ENCODE assay signal across 8 cellular contexts in genomic region chr4:140427919-140428471, GRCh38. TPM values are rescaled to one million over a fixed set of nuclear protein-coding genes. Genes with fewer than 3 reads are reported as not detected.
DNase-seq lines count a peak whose midpoint lies in the region; ATAC-seq and TF ChIP-seq lines count a peak whose summit lies in the region.

No MANE protein-coding gene starts in this region.

- peaks cover 40 to 42% of the 10 kb centered on the region in 2 donors for H3K27me3 Mint-ChIP-seq in CD4-positive, alpha-beta memory T cell
- H3K27me3 Mint-ChIP-seq in central memory CD8-positive, alpha-beta T cell, result peaks cover 89% of the 10 kb centered on the region
- peaks cover 49 to 57% (median 55%) of the 10 kb centered on the region in 3 donors for H3K27me3 Mint-ChIP-seq in naive B cell

- POLR2A ChIA-PET in CD4-positive, alpha-beta memory T cell (lab: Charles Lee; ENCODE audit: partially characterized antibody), result no interaction called here

- no peak overlapping the region for H3K4me3 ChIP-seq in CD4-positive, alpha-beta memory T cell (ENCODE audit: low read length in 2 of 2)
- peak overlapping the region; percentile 69 for H3K4me3 ChIP-seq in MG63

- no peaks in the 10 kb centered on the region for H3K9me3 ChIP-seq in CD4-positive, alpha-beta memory T cell (ENCODE audit: control insufficient read depth in 1 of 2, low read length in 2 of 2)
- no peaks in the 10 kb centered on the region for H3K9me3 ChIP-seq in MG63

- in situ Hi-C loops in GM13976 (cut with MboI; ENCODE audit: low sequenced_read_pairs, unreplicated experiment), result no loop called here

- no peaks in the 10 kb centered on the region for H3K36me3 ChIP-seq in CD4-positive, alpha-beta memory T cell (ENCODE audit: insufficient read depth, low read length)
- no peaks in the 10 kb centered on the region for H3K36me3 ChIP-seq in MG63

- peaks cover 4 to 13% (median 6%) of the 10 kb centered on the region in 4 donors for H3K4me1 Mint-ChIP-seq in CD4-positive, alpha-beta memory T cell
- H3K4me1 Mint-ChIP-seq in central memory CD8-positive, alpha-beta T cell, result peaks cover 6% of the 10 kb centered on the region
- H3K4me1 Mint-ChIP-seq in naive B cell, result peaks cover 5 to 19% (median 13%) of the 10 kb centered on the region in 3 donors

- H3K27me3 ChIP-seq in CD4-positive, alpha-beta memory T cell (ENCODE audit: insufficient read depth, low read length), result peaks cover 8% of the 10 kb centered on the region
- H3K27me3 ChIP-seq in MG63, result no peaks in the 10 kb centered on the region

- no peaks in the 10 kb centered on the region for H3K9me3 Mint-ChIP-seq in CD4-positive, alpha-beta memory T cell
- no peaks in the 10 kb centered on the region for H3K9me3 Mint-ChIP-seq in central memory CD8-positive, alpha-beta T cell
- no peaks in the 10 kb centered on the region for H3K9me3 Mint-ChIP-seq in naive B cell

- CTCF ChIA-PET in CD4-positive, alpha-beta memory T cell (lab: Charles Lee; ENCODE audit: partially characterized antibody), result interaction anchor here (0.6 to 1.1 kb wide), 2 partner anchors 68 to 1559 kb away, joined by 3 to 5 read pairs; no protein-coding TSS in a partner anchor

- H3K36me3 Mint-ChIP-seq in CD4-positive, alpha-beta memory T cell, result no peaks in the 10 kb centered on the region
- no peaks in the 10 kb centered on the region for H3K36me3 Mint-ChIP-seq in central memory CD8-positive, alpha-beta T cell (ENCODE audit: insufficient read depth)
- H3K36me3 Mint-ChIP-seq in naive B cell, result peaks cover 0 to 6% of the 10 kb centered on the region in 2 donors

- no peak for ATAC-seq in central memory CD8-positive, alpha-beta T cell (replicated peaks; ENCODE audit: extremely low read depth, poor library complexity, severe bottlenecking)
- ATAC-seq in naive B cell (ENCODE audit: low read depth in 2 of 2), result no peak
- ATAC-seq in HG02840 (IDR thresholded peaks at IDR 0.05; ENCODE audit: low FRiP score, unreplicated experiment), result no peak
- no peak for ATAC-seq in HG02623 (IDR thresholded peaks at IDR 0.05; ENCODE audit: unreplicated experiment)

- peak overlapping the region; percentile 70 to 85 (median 78) for H3K4me3 Mint-ChIP-seq in CD4-positive, alpha-beta memory T cell
- peak overlapping the region; percentile 78 for H3K4me3 Mint-ChIP-seq in central memory CD8-positive, alpha-beta T cell
- H3K4me3 Mint-ChIP-seq in naive B cell, result peak overlapping the region; percentile 82 to 93 (median 88)

- H3K27ac ChIP-seq in CD4-positive, alpha-beta memory T cell (ENCODE audit: low read depth, low read length), result no peak overlapping the region
- H3K27ac ChIP-seq in substantia nigra (ENCODE audit: low read depth, low read length, poor library complexity, severe bottlenecking), result no peak overlapping the region

- DNase-seq in CD4-positive, alpha-beta memory T cell, result no peak
- DNase-seq in MG63, result no peak
- DNase-seq in central memory CD8-positive, alpha-beta T cell (ENCODE audit: low spot score in 2 of 2), result no peak
- DNase-seq in naive B cell, result no peak
- DNase-seq in GM13976 (ENCODE audit: low spot score), result no peak
- no peak for DNase-seq in substantia nigra (lab: John Stamatoyannopoulos, UW)

- H3K4me1 ChIP-seq in CD4-positive, alpha-beta memory T cell (ENCODE audit: insufficient read depth, low read length), result no peaks in the 10 kb centered on the region

- no peak for TF ChIP-seq CTCF in GM13976 (IDR thresholded peaks at IDR 0.05; ENCODE audit: borderline replicate concordance, control extremely low read depth, extremely low read depth, insufficient read depth, missing control alignments)

- intact Hi-C loops in CD4-positive, alpha-beta memory T cell (cut with micrococcal nuclease), result no loop called here

- no peak overlapping the region for H3K27ac Mint-ChIP-seq in CD4-positive, alpha-beta memory T cell
- H3K27ac Mint-ChIP-seq in central memory CD8-positive, alpha-beta T cell (ENCODE audit: low read depth), result no peak overlapping the region
- H3K27ac Mint-ChIP-seq in naive B cell, result no peak overlapping the region

RNA-seq across cellular contexts. Expression of gene CLGN, which starts 0.5 kb away (rescaled TPM):
- not detected for total RNA-seq in CD4-positive, alpha-beta memory T cell
- not detected for polyA plus RNA-seq in CD4-positive, alpha-beta memory T cell
- 4.3 and 18.1 TPM in 2 replicates for total RNA-seq in MG63 (2014; rRNA removed; shearing (Covaris generic); ENCODE audit: low replicate concordance)
- under 1 TPM in 1 of 6 donors, not detected in 5; 0.20 TPM for polyA plus RNA-seq in naive B cell (ENCODE audit: low read depth in 6 of 6)

RNA-seq across cellular contexts. Expression of gene SCOC, which starts 54.5 kb away (rescaled TPM):
- 10 to 100 TPM; 21.8 to 22.8 TPM for total RNA-seq in CD4-positive, alpha-beta memory T cell
- polyA plus RNA-seq in CD4-positive, alpha-beta memory T cell, result 10 to 100 TPM; 31.1 to 63.7 TPM
- total RNA-seq in MG63 (2014; rRNA removed; shearing (Covaris generic); ENCODE audit: low replicate concordance), result 46.4 and 87.3 TPM in 2 replicates
- 10 to 100 TPM; 27.4 to 47.7 (median 33.7) TPM for polyA plus RNA-seq in naive B cell (ENCODE audit: low read depth in 6 of 6)
